9 cellular contexts compared by ENCODE assay signal in the genomic region with DNA sequence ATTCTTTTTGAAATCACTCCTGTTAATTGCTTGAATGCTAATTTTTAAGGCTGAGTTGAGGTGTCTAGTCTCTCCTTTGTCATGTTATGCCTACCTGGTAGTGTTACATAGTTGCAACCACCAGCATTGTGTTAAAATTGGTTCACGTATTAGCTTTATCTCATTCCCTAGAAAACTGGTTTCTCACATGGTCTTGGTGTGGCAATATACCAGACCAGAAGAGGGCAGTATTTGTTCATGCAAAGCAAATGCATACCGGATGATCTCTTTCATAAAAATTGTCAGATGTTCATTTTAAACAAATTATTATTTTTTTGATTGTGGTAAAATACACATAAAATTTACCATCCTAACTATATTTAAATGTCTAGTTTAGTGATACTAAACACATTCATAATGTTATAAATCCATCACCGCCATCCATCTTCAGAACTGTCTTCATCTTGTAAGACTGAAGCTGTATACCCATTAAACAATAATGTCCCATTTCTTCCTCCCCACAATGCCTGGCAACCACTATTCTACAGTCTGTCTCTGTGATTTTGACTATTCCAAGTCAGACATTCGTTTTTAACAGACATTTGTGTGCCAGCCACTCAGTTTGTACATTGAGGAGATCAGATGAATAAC.
A peak's percentile ranks its signal among the peaks of the same experiment; 100 is the strongest.
DNase-seq lines count a peak whose midpoint lies in the region; ATAC-seq and TF ChIP-seq lines count a peak whose summit lies in the region.
"Had no signal": no experiment of that assay in that cellular context is flagged by ENCODE, and none has a peak within 500 bp of the region (broad histone marks: within the 10 kb centered on the region; RNA-seq: fewer than 3 reads in every experiment).

No MANE protein-coding gene starts in this region.

- H3K27ac ChIP-seq in upper lobe of right lung: no peak overlapping the region

- no peaks in the 10 kb centered on the region for H3K27me3 Mint-ChIP-seq in immature natural killer cell (ENCODE audit: low read depth in 3 of 3)
- H3K27me3 Mint-ChIP-seq: IgD-negative memory B cell had no signal

- no peaks in the 10 kb centered on the region for H3K9me3 Mint-ChIP-seq in immature natural killer cell
- H3K9me3 Mint-ChIP-seq: IgD-negative memory B cell had no signal

- no peaks in the 10 kb centered on the region for H3K9me3 ChIP-seq in upper lobe of right lung

- in situ Hi-C loops in astrocyte of the cerebellum (cut with HindIII; ENCODE audit: low sequenced_read_pairs): no loop called here

- no peaks in the 10 kb centered on the region for H3K4me1 ChIP-seq in upper lobe of right lung

- H3K4me3 ChIP-seq in astrocyte of the cerebellum (ENCODE audit: low read depth, low read length) (no peak overlapping the region), upper lobe of right lung (no peak overlapping the region)

- intact Hi-C loops in upper lobe of right lung (cut with DNase I): no loop called here

- ATAC-seq in upper lobe of right lung: peak; percentile 73
- no peak for ATAC-seq in HG03520 (IDR thresholded peaks at IDR 0.05; ENCODE audit: unreplicated experiment)

- H3K4me1 Mint-ChIP-seq in immature natural killer cell: no peaks in the 10 kb centered on the region

- H3K36me3 Mint-ChIP-seq in immature natural killer cell: peaks cover 4 to 18% (median 5%) of the 10 kb centered on the region in 3 donors

- no peaks in the 10 kb centered on the region for H3K27me3 ChIP-seq in upper lobe of right lung

- TF ChIP-seq CTCF in GM12874 (IDR thresholded peaks at IDR 0.05; ENCODE audit: insufficient read depth, low read depth, low read length): peak; percentile 46; the same call in 1 of the 2 replicates
- TF ChIP-seq CTCF in astrocyte of the cerebellum (IDR thresholded peaks at IDR 0.05; ENCODE audit: low read depth, low read length, missing control alignments): peak; percentile 66
- TF ChIP-seq CTCF in upper lobe of right lung (IDR thresholded peaks at IDR 0.05): peak; percentile 71

- peaks cover 21% of the 10 kb centered on the region for H3K36me3 ChIP-seq in upper lobe of right lung

- DNase-seq in Ammon's horn (ENCODE audit: low spot score) (peak; percentile 62), NCI-H2171 treated with DMSO at 0.1 percent for 48 hours (lab: John Stamatoyannopoulos, UW) (peak; percentile 74), astrocyte of the cerebellum (ENCODE audit: low read depth) (peak; percentile 20), immature natural killer cell (peak; percentile 9 to 33 (median 26)), upper lobe of right lung (no peak)
- DNase-seq in NK-92 treated with Interleukin-12 subunit alpha and Interleukin-12 subunit beta, amount 100 ng/mL, for 24 hours (lab: John Stamatoyannopoulos, UW): no peak

- H3K27ac Mint-ChIP-seq in immature natural killer cell: no peak overlapping the region

- H3K4me3 Mint-ChIP-seq in immature natural killer cell: no peak overlapping the region
- H3K4me3 Mint-ChIP-seq: IgD-negative memory B cell had no signal

Comparison
In these comparisons a context has a peak if more than half of its experiments do, and no peak if none do; other contexts are left out.
1. DNase-seq: peak in Ammon's horn (single experiment), NCI-H2171 treated with DMSO at 0.1 percent for 48 hours (single experiment), astrocyte of the cerebellum (single experiment) and immature natural killer cell (3 of 3); none in upper lobe of right lung (single experiment) and NK-92 treated with Interleukin-12 subunit alpha and Interleukin-12 subunit beta, amount 100 ng/mL, for 24 hours (single experiment).
2. Peak in every context shown above with its lines, with median percentiles within 50 percentile points of each other: CTCF ChIP-seq.